In the genomic region with DNA sequence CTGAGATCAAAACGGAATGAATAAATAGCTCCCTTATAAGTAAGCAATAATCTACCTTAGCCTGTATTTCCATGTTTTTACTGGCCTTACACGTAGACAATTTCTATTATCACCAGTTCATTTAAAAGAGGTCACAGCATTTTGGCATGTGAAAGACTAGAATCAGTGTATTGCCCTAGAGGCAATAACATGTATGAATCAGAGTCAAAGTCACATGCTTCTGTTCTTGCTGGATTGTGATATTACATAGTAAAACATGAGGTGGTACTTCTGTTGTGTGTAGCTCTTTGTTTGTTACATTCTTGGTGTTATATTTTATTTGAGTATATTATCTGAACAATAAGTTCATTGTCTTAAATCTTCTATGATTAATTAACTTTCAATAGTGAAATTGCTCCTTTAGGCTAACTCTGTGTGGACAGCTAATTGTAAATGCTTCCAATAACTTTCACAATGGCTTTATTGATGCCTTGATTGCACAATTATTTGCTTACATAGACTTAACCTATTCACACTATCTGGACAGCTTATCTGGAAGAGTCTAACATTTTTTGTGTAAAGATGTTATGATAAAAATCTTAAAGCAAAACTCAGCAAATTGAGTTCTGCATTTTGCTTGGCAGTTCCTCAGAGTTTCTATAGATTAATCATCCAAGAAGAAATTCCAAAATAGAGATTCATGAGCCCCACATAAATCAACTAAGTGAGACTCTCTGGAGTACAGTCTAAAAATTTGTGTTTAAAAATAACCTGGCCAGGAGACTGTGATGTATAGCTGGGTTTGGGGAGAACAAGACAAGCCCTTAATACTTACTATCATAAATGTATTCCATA, we compare ENCODE assay signal across 13 cellular contexts.
"Had no signal": no experiment of that assay in that cellular context is flagged by ENCODE, and none has a peak within 500 bp of the region (broad histone marks: within the 10 kb centered on the region; RNA-seq: fewer than 3 reads in every experiment).

No MANE protein-coding gene starts in this region.

- DNase-seq: activated CD4-positive, alpha-beta T cell treated with anti-CD3 and anti-CD28 coated beads, Interleukin-2, amount 10 ng/mL, durations not matched to agents 24 days and 14 days; activated naive CD4-positive, alpha-beta T cell treated with Interleukin-2 at 50 U/mL for 16 hours; activated naive CD8-positive, alpha-beta T cell treated with anti-CD3 and anti-CD28 coated beads, Interleukin-2, amount 50 U/mL, for 24 hours; effector CD4-positive, alpha-beta T cell; immature natural killer cell; naive B cell; right cardiac atrium; stimulated activated CD4-positive, alpha-beta T cell treated with anti-CD3 and anti-CD28 coated beads, Interleukin-12 subunit alpha, Interleukin-12 subunit beta, amount 100 ng/mL, for 4 hours; stimulated activated naive CD4-positive, alpha-beta T cell; T-helper 17 cell had no signal

- H3K27me3 ChIP-seq: suprapubic skin had no signal

- H3K27ac Mint-ChIP-seq: activated CD4-positive, alpha-beta T cell treated with anti-CD3 and anti-CD28 coated beads, Interleukin-2, amount 10 ng/mL, durations not matched to agents 24 days and 14 days; activated naive CD8-positive, alpha-beta T cell treated with anti-CD3 and anti-CD28 coated beads, Interleukin-2, amount 50 U/mL, for 24 hours; immature natural killer cell; naive B cell; T-helper 17 cell; WTC11 had no signal

- H3K27me3 Mint-ChIP-seq: activated CD4-positive, alpha-beta T cell treated with anti-CD3 and anti-CD28 coated beads, Interleukin-2, amount 10 ng/mL, durations not matched to agents 24 days and 14 days; activated naive CD8-positive, alpha-beta T cell treated with anti-CD3 and anti-CD28 coated beads, Interleukin-2, amount 50 U/mL, for 24 hours; naive B cell; T-helper 17 cell had no signal

- H3K27ac ChIP-seq: suprapubic skin had no signal

- H3K4me1 Mint-ChIP-seq: activated CD4-positive, alpha-beta T cell treated with anti-CD3 and anti-CD28 coated beads, Interleukin-2, amount 10 ng/mL, durations not matched to agents 24 days and 14 days; activated naive CD8-positive, alpha-beta T cell treated with anti-CD3 and anti-CD28 coated beads, Interleukin-2, amount 50 U/mL, for 24 hours; immature natural killer cell; naive B cell; T-helper 17 cell; WTC11 had no signal

- H3K4me3 ChIP-seq: lung, suprapubic skin had no signal

- ATAC-seq: activated naive CD8-positive, alpha-beta T cell treated with anti-CD3 and anti-CD28 coated beads, Interleukin-2, amount 50 U/mL, for 24 hours; right cardiac atrium; T-helper 17 cell; WTC11 had no signal

- H3K9me3 ChIP-seq: suprapubic skin had no signal

- H3K36me3 ChIP-seq: suprapubic skin had no signal

- H3K4me3 Mint-ChIP-seq: activated CD4-positive, alpha-beta T cell treated with anti-CD3 and anti-CD28 coated beads, Interleukin-2, amount 10 ng/mL, durations not matched to agents 24 days and 14 days; activated naive CD8-positive, alpha-beta T cell treated with anti-CD3 and anti-CD28 coated beads, Interleukin-2, amount 50 U/mL, for 24 hours; immature natural killer cell; naive B cell; T-helper 17 cell; WTC11 had no signal
